ENCODE assay signal across 2 cellular contexts in the genomic region with DNA sequence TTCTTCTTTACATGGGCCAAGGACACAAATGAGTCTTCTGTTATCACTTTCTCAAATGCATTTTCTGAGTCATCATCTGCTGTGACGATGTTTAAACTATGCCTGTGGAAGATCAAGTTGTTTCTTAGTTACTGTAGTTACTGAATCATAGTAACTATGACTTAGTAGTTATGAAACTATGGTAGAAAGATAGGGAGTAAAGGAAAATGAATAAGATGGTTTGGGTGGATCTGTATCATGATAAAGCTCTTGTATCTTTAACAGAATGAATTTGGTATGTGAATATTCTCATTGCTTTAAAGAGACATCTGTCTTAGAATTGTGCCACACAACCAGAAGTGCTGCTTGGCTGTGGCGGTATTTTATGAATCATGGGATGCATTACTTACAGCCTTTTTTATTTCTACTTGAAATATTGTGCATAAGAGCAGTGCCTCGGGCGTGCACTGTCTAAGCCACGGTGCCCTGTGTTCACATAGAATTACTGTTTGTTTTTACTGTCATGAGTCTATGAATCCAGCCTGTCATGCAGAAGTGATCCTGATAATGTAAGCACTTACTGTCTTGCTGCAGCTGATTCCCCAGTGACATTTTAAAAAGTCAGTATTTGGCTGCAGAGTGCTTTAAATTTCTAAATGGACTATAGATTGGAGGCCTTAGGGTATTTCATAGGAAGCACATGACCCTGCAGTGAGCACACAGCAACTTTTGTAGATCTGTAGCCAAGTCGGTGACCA.
TF ChIP-seq lines count a peak whose summit lies in the region.

No MANE protein-coding gene starts in this region.

TF ChIP-seq in GM23338, 12 proteins besides CTCF, POLR2A, EP300 and RAD21 (continues in another document):
- TF ChIP-seq, protein P1, sequence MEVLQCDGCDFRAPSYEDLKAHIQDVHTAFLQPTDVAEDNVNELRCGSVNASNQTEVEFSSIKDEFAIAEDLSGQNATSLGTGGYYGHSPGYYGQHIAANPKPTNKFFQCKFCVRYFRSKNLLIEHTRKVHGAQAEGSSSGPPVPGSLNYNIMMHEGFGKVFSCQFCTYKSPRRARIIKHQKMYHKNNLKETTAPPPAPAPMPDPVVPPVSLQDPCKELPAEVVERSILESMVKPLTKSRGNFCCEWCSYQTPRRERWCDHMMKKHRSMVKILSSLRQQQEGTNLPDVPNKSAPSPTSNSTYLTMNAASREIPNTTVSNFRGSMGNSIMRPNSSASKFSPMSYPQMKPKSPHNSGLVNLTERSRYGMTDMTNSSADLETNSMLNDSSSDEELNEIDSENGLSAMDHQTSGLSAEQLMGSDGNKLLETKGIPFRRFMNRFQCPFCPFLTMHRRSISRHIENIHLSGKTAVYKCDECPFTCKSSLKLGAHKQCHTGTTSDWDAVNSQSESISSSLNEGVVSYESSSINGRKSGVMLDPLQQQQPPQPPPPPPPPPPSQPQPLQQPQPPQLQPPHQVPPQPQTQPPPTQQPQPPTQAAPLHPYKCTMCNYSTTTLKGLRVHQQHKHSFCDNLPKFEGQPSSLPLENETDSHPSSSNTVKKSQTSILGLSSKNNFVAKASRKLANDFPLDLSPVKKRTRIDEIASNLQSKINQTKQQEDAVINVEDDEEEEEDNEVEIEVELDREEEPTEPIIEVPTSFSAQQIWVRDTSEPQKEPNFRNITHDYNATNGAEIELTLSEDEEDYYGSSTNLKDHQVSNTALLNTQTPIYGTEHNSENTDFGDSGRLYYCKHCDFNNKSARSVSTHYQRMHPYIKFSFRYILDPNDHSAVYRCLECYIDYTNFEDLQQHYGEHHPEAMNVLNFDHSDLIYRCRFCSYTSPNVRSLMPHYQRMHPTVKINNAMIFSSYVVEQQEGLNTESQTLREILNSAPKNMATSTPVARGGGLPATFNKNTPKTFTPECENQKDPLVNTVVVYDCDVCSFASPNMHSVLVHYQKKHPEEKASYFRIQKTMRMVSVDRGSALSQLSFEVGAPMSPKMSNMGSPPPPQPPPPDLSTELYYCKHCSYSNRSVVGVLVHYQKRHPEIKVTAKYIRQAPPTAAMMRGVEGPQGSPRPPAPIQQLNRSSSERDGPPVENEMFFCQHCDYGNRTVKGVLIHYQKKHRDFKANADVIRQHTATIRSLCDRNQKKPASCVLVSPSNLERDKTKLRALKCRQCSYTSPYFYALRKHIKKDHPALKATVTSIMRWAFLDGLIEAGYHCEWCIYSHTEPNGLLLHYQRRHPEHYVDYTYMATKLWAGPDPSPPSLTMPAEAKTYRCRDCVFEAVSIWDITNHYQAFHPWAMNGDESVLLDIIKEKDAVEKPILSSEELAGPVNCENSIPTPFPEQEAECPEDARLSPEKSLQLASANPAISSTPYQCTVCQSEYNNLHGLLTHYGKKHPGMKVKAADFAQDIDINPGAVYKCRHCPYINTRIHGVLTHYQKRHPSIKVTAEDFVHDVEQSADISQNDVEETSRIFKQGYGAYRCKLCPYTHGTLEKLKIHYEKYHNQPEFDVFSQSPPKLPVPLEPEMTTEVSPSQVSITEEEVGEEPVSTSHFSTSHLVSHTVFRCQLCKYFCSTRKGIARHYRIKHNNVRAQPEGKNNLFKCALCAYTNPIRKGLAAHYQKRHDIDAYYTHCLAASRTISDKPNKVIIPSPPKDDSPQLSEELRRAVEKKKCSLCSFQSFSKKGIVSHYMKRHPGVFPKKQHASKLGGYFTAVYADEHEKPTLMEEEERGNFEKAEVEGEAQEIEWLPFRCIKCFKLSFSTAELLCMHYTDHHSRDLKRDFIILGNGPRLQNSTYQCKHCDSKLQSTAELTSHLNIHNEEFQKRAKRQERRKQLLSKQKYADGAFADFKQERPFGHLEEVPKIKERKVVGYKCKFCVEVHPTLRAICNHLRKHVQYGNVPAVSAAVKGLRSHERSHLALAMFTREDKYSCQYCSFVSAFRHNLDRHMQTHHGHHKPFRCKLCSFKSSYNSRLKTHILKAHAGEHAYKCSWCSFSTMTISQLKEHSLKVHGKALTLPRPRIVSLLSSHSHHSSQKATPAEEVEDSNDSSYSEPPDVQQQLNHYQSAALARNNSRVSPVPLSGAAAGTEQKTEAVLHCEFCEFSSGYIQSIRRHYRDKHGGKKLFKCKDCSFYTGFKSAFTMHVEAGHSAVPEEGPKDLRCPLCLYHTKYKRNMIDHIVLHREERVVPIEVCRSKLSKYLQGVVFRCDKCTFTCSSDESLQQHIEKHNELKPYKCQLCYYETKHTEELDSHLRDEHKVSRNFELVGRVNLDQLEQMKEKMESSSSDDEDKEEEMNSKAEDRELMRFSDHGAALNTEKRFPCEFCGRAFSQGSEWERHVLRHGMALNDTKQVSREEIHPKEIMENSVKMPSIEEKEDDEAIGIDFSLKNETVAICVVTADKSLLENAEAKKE (CRISPR knock-in tag; IDR thresholded peaks at IDR 0.05) = no peak
- no peak for TF ChIP-seq ZNF114 (CRISPR knock-in tag; IDR thresholded peaks at IDR 0.05)
- TF ChIP-seq EZH2 (IDR thresholded peaks at IDR 0.05; ENCODE audit: low read depth, unreplicated experiment) = no peak
- TF ChIP-seq JUNB (IDR thresholded peaks at IDR 0.05; ENCODE audit: unreplicated experiment) = no peak
- TF ChIP-seq POLR2AphosphoS5 (IDR thresholded peaks at IDR 0.05; ENCODE audit: low read depth) = no peak
- no peak for TF ChIP-seq EZH2phosphoT487 (IDR thresholded peaks at IDR 0.05; ENCODE audit: unreplicated experiment)
- no peak for TF ChIP-seq NANOG (IDR thresholded peaks at IDR 0.05; ENCODE audit: borderline replicate concordance)
- no peak for TF ChIP-seq STAT1 (IDR thresholded peaks at IDR 0.05; ENCODE audit: unreplicated experiment)
- TF ChIP-seq, protein P2, sequence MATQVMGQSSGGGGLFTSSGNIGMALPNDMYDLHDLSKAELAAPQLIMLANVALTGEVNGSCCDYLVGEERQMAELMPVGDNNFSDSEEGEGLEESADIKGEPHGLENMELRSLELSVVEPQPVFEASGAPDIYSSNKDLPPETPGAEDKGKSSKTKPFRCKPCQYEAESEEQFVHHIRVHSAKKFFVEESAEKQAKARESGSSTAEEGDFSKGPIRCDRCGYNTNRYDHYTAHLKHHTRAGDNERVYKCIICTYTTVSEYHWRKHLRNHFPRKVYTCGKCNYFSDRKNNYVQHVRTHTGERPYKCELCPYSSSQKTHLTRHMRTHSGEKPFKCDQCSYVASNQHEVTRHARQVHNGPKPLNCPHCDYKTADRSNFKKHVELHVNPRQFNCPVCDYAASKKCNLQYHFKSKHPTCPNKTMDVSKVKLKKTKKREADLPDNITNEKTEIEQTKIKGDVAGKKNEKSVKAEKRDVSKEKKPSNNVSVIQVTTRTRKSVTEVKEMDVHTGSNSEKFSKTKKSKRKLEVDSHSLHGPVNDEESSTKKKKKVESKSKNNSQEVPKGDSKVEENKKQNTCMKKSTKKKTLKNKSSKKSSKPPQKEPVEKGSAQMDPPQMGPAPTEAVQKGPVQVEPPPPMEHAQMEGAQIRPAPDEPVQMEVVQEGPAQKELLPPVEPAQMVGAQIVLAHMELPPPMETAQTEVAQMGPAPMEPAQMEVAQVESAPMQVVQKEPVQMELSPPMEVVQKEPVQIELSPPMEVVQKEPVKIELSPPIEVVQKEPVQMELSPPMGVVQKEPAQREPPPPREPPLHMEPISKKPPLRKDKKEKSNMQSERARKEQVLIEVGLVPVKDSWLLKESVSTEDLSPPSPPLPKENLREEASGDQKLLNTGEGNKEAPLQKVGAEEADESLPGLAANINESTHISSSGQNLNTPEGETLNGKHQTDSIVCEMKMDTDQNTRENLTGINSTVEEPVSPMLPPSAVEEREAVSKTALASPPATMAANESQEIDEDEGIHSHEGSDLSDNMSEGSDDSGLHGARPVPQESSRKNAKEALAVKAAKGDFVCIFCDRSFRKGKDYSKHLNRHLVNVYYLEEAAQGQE (IDR thresholded peaks at IDR 0.05; ENCODE audit: unreplicated experiment) = no peak
- no peak for TF ChIP-seq CREB1 (CRISPR knock-in tag; IDR thresholded peaks at IDR 0.05; ENCODE audit: low read depth)
- TF ChIP-seq ZNF331 (CRISPR knock-in tag; IDR thresholded peaks at IDR 0.05; ENCODE audit: low read depth) = no peak

TF ChIP-seq in SK-N-SH, 30 proteins besides CTCF, POLR2A, EP300 and RAD21 (continued from another document):
- TF ChIP-seq USF2 (IDR thresholded peaks at IDR 0.05; ENCODE audit: borderline replicate concordance, low read depth, low read length) = no peak
- TF ChIP-seq RFX5 (IDR thresholded peaks at IDR 0.05; ENCODE audit: low read length) = no peak
- peak; percentile 82 for TF ChIP-seq MXI1 (IDR thresholded peaks at IDR 0.05; ENCODE audit: low read depth, low read length)
- TF ChIP-seq ELF1 (IDR thresholded peaks at IDR 0.05) = no peak
- peak; percentile 24; the same call in 1 of the 2 replicates for TF ChIP-seq RCOR1 (IDR thresholded peaks at IDR 0.05; ENCODE audit: low read length)
- peak; percentile 31; the same call in 1 of the 2 replicates for TF ChIP-seq GATA2 (CRISPR knock-in tag; IDR thresholded peaks at IDR 0.05)
- TF ChIP-seq GABPA (IDR thresholded peaks at IDR 0.05; ENCODE audit: low read depth) = no peak
- TF ChIP-seq POLR2AphosphoS5 (IDR thresholded peaks at IDR 0.05; ENCODE audit: low read depth, low read length) = no peak; the same call in 1 of the 2 replicates
- peak; percentile 4; the same call in 1 of the 2 replicates for TF ChIP-seq SMC3 (IDR thresholded peaks at IDR 0.05; ENCODE audit: low read depth, low read length)
- peak; percentile 54 for TF ChIP-seq PBX3 (IDR thresholded peaks at IDR 0.05)
